Comparison of ENCODE assay signal across 17 cellular contexts in the genomic region with DNA sequence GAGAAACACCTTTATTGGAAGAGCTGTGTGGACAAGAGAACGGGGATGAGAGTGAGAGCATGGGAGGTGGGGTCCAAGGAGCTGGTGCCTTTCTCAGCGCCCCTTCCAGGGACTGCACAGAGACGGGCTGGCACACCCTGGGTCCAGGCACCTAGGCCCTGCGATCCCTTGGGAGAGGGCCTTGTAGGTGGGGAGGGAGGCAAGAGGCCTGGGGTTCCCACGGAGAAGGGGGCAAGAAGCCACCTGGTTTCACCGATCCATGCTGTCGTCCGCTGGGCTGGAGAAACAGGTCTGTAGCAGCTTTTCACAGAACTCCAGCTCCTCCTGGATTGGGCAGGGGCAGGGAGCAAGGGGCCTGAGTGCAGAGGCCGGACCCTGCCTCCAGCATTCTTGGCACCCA. TPM values are rescaled to one million over a fixed set of nuclear protein-coding genes. Genes with fewer than 3 reads are reported as not detected.
DNase-seq lines count a peak whose midpoint lies in the region; ATAC-seq lines count a peak whose summit lies in the region.
"Had no signal": no experiment of that assay in that cellular context is flagged by ENCODE, and none has a peak within 500 bp of the region (broad histone marks: within the 10 kb centered on the region; RNA-seq: fewer than 3 reads in every experiment).

No MANE protein-coding gene starts in this region.

- H2BK15ac ChIP-seq in neuronal stem cell (ENCODE audit: low read length): no peak overlapping the region

- no peak overlapping the region for H3K4me2 ChIP-seq in neuronal stem cell (ENCODE audit: insufficient read depth, low read length, poor library complexity, severe bottlenecking)
- H3K4me2 ChIP-seq: BLaER1, GM23338 had no signal

- no peaks in the 10 kb centered on the region for H3K27me3 Mint-ChIP-seq in activated CD8-positive, alpha-beta memory T cell treated with anti-CD3 and anti-CD28 coated beads, Interleukin-2, amount 10 ng/mL, durations not matched to agents 7 days and 5 days
- H3K27me3 Mint-ChIP-seq in IgD-negative memory B cell: no peaks in the 10 kb centered on the region
- no peaks in the 10 kb centered on the region for H3K27me3 Mint-ChIP-seq in activated T-helper 17 cell treated with anti-CD3 and anti-CD28 coated beads, Interleukin-2, amount 50 U/mL, for 72 hours
- H3K27me3 Mint-ChIP-seq: CD8-positive, alpha-beta memory T cell had no signal

- peaks cover 19% of the 10 kb centered on the region for H3K36me3 Mint-ChIP-seq in activated CD8-positive, alpha-beta memory T cell treated with anti-CD3 and anti-CD28 coated beads, Interleukin-2, amount 10 ng/mL, durations not matched to agents 7 days and 5 days
- H3K36me3 Mint-ChIP-seq in IgD-negative memory B cell: peaks cover 2% of the 10 kb centered on the region
- peaks cover 22% of the 10 kb centered on the region for H3K36me3 Mint-ChIP-seq in activated T-helper 17 cell treated with anti-CD3 and anti-CD28 coated beads, Interleukin-2, amount 50 U/mL, for 72 hours (ENCODE audit: low read depth)

- H3K14ac ChIP-seq in neuronal stem cell (ENCODE audit: low read length): no peak overlapping the region

- no peak overlapping the region for H3K18ac ChIP-seq in neuronal stem cell (ENCODE audit: low read length)

- H3K4me1 Mint-ChIP-seq in activated CD8-positive, alpha-beta memory T cell treated with anti-CD3 and anti-CD28 coated beads, Interleukin-2, amount 10 ng/mL, durations not matched to agents 7 days and 5 days: peaks cover 12% of the 10 kb centered on the region
- peaks cover 15 to 16% (median 15%) of the 10 kb centered on the region in 3 donors for H3K4me1 Mint-ChIP-seq in IgD-negative memory B cell
- H3K4me1 Mint-ChIP-seq in activated T-helper 17 cell treated with anti-CD3 and anti-CD28 coated beads, Interleukin-2, amount 50 U/mL, for 72 hours: peaks cover 14% of the 10 kb centered on the region

- CTCF ChIA-PET in activated CD8-positive, alpha-beta memory T cell treated with anti-CD3 and anti-CD28 coated beads, Interleukin-2, amount 10 ng/mL, durations not matched to agents 7 days and 5 days (lab: Charles Lee): interaction anchor here (1.2 to 3.7 kb wide), 2 partner anchors 12 to 40 kb away, joined by 3 to 16 read pairs; no protein-coding TSS in a partner anchor

- H3K9me3 Mint-ChIP-seq in activated CD8-positive, alpha-beta memory T cell treated with anti-CD3 and anti-CD28 coated beads, Interleukin-2, amount 10 ng/mL, durations not matched to agents 7 days and 5 days (ENCODE audit: low read depth): peaks cover 8% of the 10 kb centered on the region
- H3K9me3 Mint-ChIP-seq in IgD-negative memory B cell: peaks cover 0 to 4% (median 2%) of the 10 kb centered on the region in 3 donors
- peaks cover 5% of the 10 kb centered on the region for H3K9me3 Mint-ChIP-seq in activated T-helper 17 cell treated with anti-CD3 and anti-CD28 coated beads, Interleukin-2, amount 50 U/mL, for 72 hours

- no peak overlapping the region for H2AK5ac ChIP-seq in neuronal stem cell (ENCODE audit: low read depth, low read length)

- H3K9ac ChIP-seq in neuronal stem cell (ENCODE audit: low read depth, low read length, poor library complexity): no peak overlapping the region
- H3K9ac ChIP-seq: BLaER1 had no signal

- no peak overlapping the region for H4K91ac ChIP-seq in neuronal stem cell (ENCODE audit: low read depth, low read length, poor library complexity)

- ATAC-seq in activated CD8-positive, alpha-beta memory T cell treated with anti-CD3 and anti-CD28 coated beads, Interleukin-2, amount 10 ng/mL, durations not matched to agents 7 days and 5 days: no peak
- ATAC-seq in activated T-helper 17 cell treated with anti-CD3 and anti-CD28 coated beads, Interleukin-2, amount 50 U/mL, for 72 hours (replicated peaks): no peak
- ATAC-seq in GM18909 (IDR thresholded peaks at IDR 0.05; ENCODE audit: poor library complexity, unreplicated experiment): no peak
- ATAC-seq: GM23338 had no signal

- peaks cover 3% of the 10 kb centered on the region in 2 donors for H3K9me3 ChIP-seq in neuronal stem cell (replicated peaks in 1 of 2; ENCODE audit: control insufficient read depth in 2 of 2, insufficient read depth in 1 of 2, low read depth in 1 of 2, low read length in 2 of 2)

- H3K36me3 ChIP-seq in neuronal stem cell (replicated peaks in 1 of 2; ENCODE audit: control insufficient read depth in 2 of 2, insufficient read depth in 2 of 2, low read length in 2 of 2): peaks cover 0 to 3% of the 10 kb centered on the region in 2 donors

- H3K4me3 ChIP-seq in neuronal stem cell (ENCODE audit: low read length in 2 of 2): peak overlapping the region in 1 of 2 donors; percentile 50
- H3K4me3 ChIP-seq: BLaER1, GM23338 had no signal

- no peak overlapping the region for H3K4me3 Mint-ChIP-seq in activated CD8-positive, alpha-beta memory T cell treated with anti-CD3 and anti-CD28 coated beads, Interleukin-2, amount 10 ng/mL, durations not matched to agents 7 days and 5 days
- no peak overlapping the region for H3K4me3 Mint-ChIP-seq in IgD-negative memory B cell
- H3K4me3 Mint-ChIP-seq in activated T-helper 17 cell treated with anti-CD3 and anti-CD28 coated beads, Interleukin-2, amount 50 U/mL, for 72 hours: no peak overlapping the region
- H3K4me3 Mint-ChIP-seq: CD8-positive, alpha-beta memory T cell; GM23338 had no signal

- no peak overlapping the region for H2BK5ac ChIP-seq in neuronal stem cell (ENCODE audit: low read length)

- H2AFZ ChIP-seq in neuronal stem cell (ENCODE audit: low read length): no peak overlapping the region
- H2AFZ ChIP-seq: GM23338 had no signal

- H3K4ac ChIP-seq in neuronal stem cell (ENCODE audit: low read length): no peak overlapping the region

- peak overlapping the region; percentile 50 for H3K27ac Mint-ChIP-seq in activated CD8-positive, alpha-beta memory T cell treated with anti-CD3 and anti-CD28 coated beads, Interleukin-2, amount 10 ng/mL, durations not matched to agents 7 days and 5 days
- peak overlapping the region in 2 of 3 donors; percentile 23 to 98 for H3K27ac Mint-ChIP-seq in IgD-negative memory B cell
- H3K27ac Mint-ChIP-seq in activated T-helper 17 cell treated with anti-CD3 and anti-CD28 coated beads, Interleukin-2, amount 50 U/mL, for 72 hours: peak overlapping the region; percentile 50
- H3K27ac Mint-ChIP-seq: GM23338 had no signal

- no peak overlapping the region for H2BK12ac ChIP-seq in neuronal stem cell (ENCODE audit: low read length)

- H2BK120ac ChIP-seq in neuronal stem cell (ENCODE audit: low read depth, low read length): no peak overlapping the region

- no peak overlapping the region for H4K8ac ChIP-seq in neuronal stem cell (ENCODE audit: low read depth, low read length)

- peaks cover 4% of the 10 kb centered on the region for H3K79me1 ChIP-seq in neuronal stem cell (ENCODE audit: low read depth, low read length)

- no peak overlapping the region for H3K27ac ChIP-seq in neuronal stem cell (replicated peaks; ENCODE audit: low read length)
- H3K27ac ChIP-seq: BLaER1, HL-60 had no signal

- peaks cover 2 to 8% of the 10 kb centered on the region in 2 donors for H3K4me1 ChIP-seq in neuronal stem cell (ENCODE audit: control insufficient read depth in 2 of 2, insufficient read depth in 1 of 2, low read depth in 1 of 2, low read length in 2 of 2)

- no peak for DNase-seq in activated CD8-positive, alpha-beta memory T cell treated with anti-CD3 and anti-CD28 coated beads, Interleukin-2, amount 10 ng/mL, durations not matched to agents 7 days and 5 days
- DNase-seq in activated CD8-positive, alpha-beta memory T cell treated with anti-CD3 and anti-CD28 coated beads for 24 hours: no peak
- DNase-seq in neuronal stem cell (ENCODE audit: low spot score) (no peak), activated gamma-delta T cell treated with Interleukin-2 at 50 U/mL for 16 hours (no peak), NOMO-1 (lab: John Stamatoyannopoulos, UW; ENCODE audit: unreplicated experiment in 2 of 2) (no peak)
- DNase-seq: 8988T; AML-193; Caco-2; CD8-positive, alpha-beta memory T cell; DMS53; GF-D8 had no signal

- WGBS in neuronal stem cell (ENCODE audit: extremely low coverage in 2 of 2, insufficient read length in 2 of 2, insufficient replicate concordance in 1 of 2), 2 donors: no CpG with 5 or more reads among the region's 9 CpGs

- peak overlapping the region; percentile 89 for H3K23ac ChIP-seq in neuronal stem cell (ENCODE audit: low read depth, low read length, poor library complexity)

- no peaks in the 10 kb centered on the region for H3K27me3 ChIP-seq in neuronal stem cell (ENCODE audit: control insufficient read depth in 3 of 3, insufficient read depth in 3 of 3, low read depth in 1 of 3, low read length in 3 of 3)
- H3K27me3 ChIP-seq: BLaER1 had no signal

RNA-seq across cellular contexts. Expression of gene PPP6R1, which starts 3.5 kb away (rescaled TPM):
- 100 to 1,000 TPM; 263 to 291 TPM for total RNA-seq in activated CD8-positive, alpha-beta memory T cell treated with anti-CD3 and anti-CD28 coated beads, Interleukin-2, amount 10 ng/mL, durations not matched to agents 7 days and 5 days
- 47.0 TPM for polyA plus RNA-seq in IgD-negative memory B cell
- total RNA-seq in activated T-helper 17 cell treated with anti-CD3 and anti-CD28 coated beads, Interleukin-2, amount 50 U/mL, for 72 hours: 100 to 1,000 TPM; 156 to 319 TPM
- 33.0 TPM for polyA plus RNA-seq in neuronal stem cell (2013, experiment 1 of 2)
- polyA plus RNA-seq in neuronal stem cell (2013, experiment 2 of 2): 32.6 TPM

RNA-seq across cellular contexts. Expression of gene HSPBP1, which starts 17.6 kb away (rescaled TPM):
- 10 to 100 TPM; 35.0 to 38.2 TPM for total RNA-seq in activated CD8-positive, alpha-beta memory T cell treated with anti-CD3 and anti-CD28 coated beads, Interleukin-2, amount 10 ng/mL, durations not matched to agents 7 days and 5 days
- polyA plus RNA-seq in IgD-negative memory B cell: 34.1 TPM
- total RNA-seq in activated T-helper 17 cell treated with anti-CD3 and anti-CD28 coated beads, Interleukin-2, amount 50 U/mL, for 72 hours: 10 to 100 TPM; 20.8 to 56.6 TPM
- polyA plus RNA-seq in neuronal stem cell (2013, experiment 1 of 2): 32.8 TPM
- polyA plus RNA-seq in neuronal stem cell (2013, experiment 2 of 2): 30.1 TPM

RNA-seq across cellular contexts. Expression of gene BRSK1, which starts 21.4 kb away (rescaled TPM):
- total RNA-seq in activated CD8-positive, alpha-beta memory T cell treated with anti-CD3 and anti-CD28 coated beads, Interleukin-2, amount 10 ng/mL, durations not matched to agents 7 days and 5 days: 1 to 10 TPM; 6.9 to 9.1 TPM
- 0.34 TPM for polyA plus RNA-seq in IgD-negative memory B cell
- 10 to 100 TPM in 1 of 2 donors, 1 to 10 TPM in 1; 6.3 to 13.7 TPM for total RNA-seq in activated T-helper 17 cell treated with anti-CD3 and anti-CD28 coated beads, Interleukin-2, amount 50 U/mL, for 72 hours
- 30.5 TPM for polyA plus RNA-seq in neuronal stem cell (2013, experiment 1 of 2)
- 31.6 TPM for polyA plus RNA-seq in neuronal stem cell (2013, experiment 2 of 2)

RNA-seq across cellular contexts. Expression of gene TMEM86B, which starts 33.8 kb away (rescaled TPM):
- total RNA-seq in activated CD8-positive, alpha-beta memory T cell treated with anti-CD3 and anti-CD28 coated beads, Interleukin-2, amount 10 ng/mL, durations not matched to agents 7 days and 5 days: 10 to 100 TPM; 10.4 to 16.0 TPM
- 1.4 TPM for polyA plus RNA-seq in IgD-negative memory B cell
- 10 to 100 TPM in 1 of 2 donors, 1 to 10 TPM in 1; 8.5 to 11.3 TPM for total RNA-seq in activated T-helper 17 cell treated with anti-CD3 and anti-CD28 coated beads, Interleukin-2, amount 50 U/mL, for 72 hours
- 3.0 TPM for polyA plus RNA-seq in neuronal stem cell (2013, experiment 1 of 2)
- polyA plus RNA-seq in neuronal stem cell (2013, experiment 2 of 2): 3.0 TPM

RNA-seq across cellular contexts. Expression of gene PTPRH, which starts 53.1 kb away (rescaled TPM):
- total RNA-seq in activated CD8-positive, alpha-beta memory T cell treated with anti-CD3 and anti-CD28 coated beads, Interleukin-2, amount 10 ng/mL, durations not matched to agents 7 days and 5 days: not detected
- not detected for polyA plus RNA-seq in IgD-negative memory B cell
- not detected for total RNA-seq in activated T-helper 17 cell treated with anti-CD3 and anti-CD28 coated beads, Interleukin-2, amount 50 U/mL, for 72 hours
- 0.29 TPM for polyA plus RNA-seq in neuronal stem cell (2013, experiment 1 of 2)
- 0.17 TPM for polyA plus RNA-seq in neuronal stem cell (2013, experiment 2 of 2)
- total RNA-seq: CD8-positive, alpha-beta memory T cell had no signal
- polyA plus RNA-seq: CD8-positive, alpha-beta memory T cell had no signal
